Comparison of ENCODE assay signal across 18 cellular contexts in genomic region chr6:90095145-90095544, GRCh38.
"Had no signal": no experiment of that assay in that cellular context is flagged by ENCODE, and none has a peak within 500 bp of the region (broad histone marks: within the 10 kb centered on the region; RNA-seq: fewer than 3 reads in every experiment).

No MANE protein-coding gene starts in this region.

- H2AFZ ChIP-seq: parathyroid adenoma had no signal

- H3K4me1 ChIP-seq: colonic mucosa had no signal

- H3K36me3 Mint-ChIP-seq: natural killer cell had no signal

- H3K27ac Mint-ChIP-seq: natural killer cell had no signal

- H3K36me3 ChIP-seq: colonic mucosa, left lung, neutrophil, sigmoid colon, spleen, tibial nerve, uterus had no signal

- H3K27me3 ChIP-seq: colonic mucosa, left lung, neutrophil, sigmoid colon, spleen, tibial nerve, uterus had no signal

- H3K9me3 ChIP-seq: colonic mucosa, left lung, neutrophil, sigmoid colon, spleen, tibial nerve, uterus had no signal

- H3K4me3 Mint-ChIP-seq: brain, natural killer cell had no signal

- H3K9ac ChIP-seq: parathyroid adenoma had no signal

- H3K9me3 Mint-ChIP-seq: brain, natural killer cell had no signal

- H3K27ac ChIP-seq: colonic mucosa, left lung, neutrophil, parathyroid adenoma, sigmoid colon, uterus had no signal

- ATAC-seq: esophagus mucosa, left lung, natural killer cell had no signal

- DNase-seq: activated gamma-delta T cell treated with Interleukin-2 at 50 U/mL for 16 hours; central memory CD4-positive, alpha-beta T cell; colonic mucosa; hippocampal formation; kidney; left lung; mammary epithelial cell; natural killer cell; sigmoid colon; spleen; substantia nigra; T-helper 2 cell; uterus had no signal

- H3K4me3 ChIP-seq: colonic mucosa, left lung, sigmoid colon, spleen, tibial nerve, uterus had no signal
